In genomic region chr17:61253937-61254677, GRCh38 we compare ENCODE assay signal across 17 cellular contexts.
A peak's percentile ranks its signal among the peaks of the same experiment; 100 is the strongest.
DNase-seq lines count a peak whose midpoint lies in the region; ATAC-seq, FAIRE-seq and TF ChIP-seq lines count a peak whose summit lies in the region.
"Had no signal": no experiment of that assay in that cellular context is flagged by ENCODE, and none has a peak within 500 bp of the region (broad histone marks: within the 10 kb centered on the region; RNA-seq: fewer than 3 reads in every experiment).

No MANE protein-coding gene starts in this region.

- no peak overlapping the region for H2BK5ac ChIP-seq in H9 (ENCODE audit: insufficient read length, low read length)

- no peak overlapping the region for H2AK5ac ChIP-seq in H9 (ENCODE audit: insufficient read length, low read length)

- no peak overlapping the region for H3K23ac ChIP-seq in H9 (ENCODE audit: insufficient read length, low read depth, low read length)

- H4K20me1 ChIP-seq in H9 (ENCODE audit: control insufficient read depth, insufficient read depth, insufficient read length) (no peaks in the 10 kb centered on the region), fibroblast of lung (ENCODE audit: control insufficient read depth, extremely low read depth, insufficient read depth, low read length) (no peaks in the 10 kb centered on the region)
- H4K20me1 ChIP-seq: BLaER1 had no signal

- DNase-seq in H9, result no peak
- DNase-seq in fibroblast of lung (ENCODE audit: low read depth in 2 of 2), result no peak
- DNase-seq in psoas muscle, result no peak
- DNase-seq in activated naive CD8-positive, alpha-beta T cell treated with anti-CD3 and anti-CD28 coated beads, Interleukin-2, amount 50 U/mL, for 24 hours, result no peak
- DNase-seq in GM12891 (ENCODE audit: insufficient read length, low spot score), result no peak
- DNase-seq: activated B cell treated with CpG ODN at 0.5 μM for 24 hours; NCI-H446; nucleus accumbens; SHP77 treated with DMSO at 0.1 percent for 48 hours; stimulated activated CD4-positive, alpha-beta T cell treated with anti-CD3 and anti-CD28 coated beads, Interleukin-2, amount 100 ng/mL, for 48 hours; T-helper 17 cell had no signal

- peaks cover 18 to 21% of the 10 kb centered on the region in 2 experiments for H3K4me1 Mint-ChIP-seq in H9
- peaks cover 23% of the 10 kb centered on the region for H3K4me1 Mint-ChIP-seq in activated naive CD8-positive, alpha-beta T cell treated with anti-CD3 and anti-CD28 coated beads, Interleukin-2, amount 50 U/mL, for 24 hours

- no peak for FAIRE-seq in GM12891 (lab: Jason Lieb, UNC)
- FAIRE-seq: frontal cortex had no signal

- H3T11ph ChIP-seq in H9 (ENCODE audit: low read length), result no peak overlapping the region

- H3K27ac Mint-ChIP-seq in H9, result peak overlapping the region; percentile 12 to 32 (median 28); a peak in 5 of 7 replicates
- no peak overlapping the region for H3K27ac Mint-ChIP-seq in activated naive CD8-positive, alpha-beta T cell treated with anti-CD3 and anti-CD28 coated beads, Interleukin-2, amount 50 U/mL, for 24 hours
- H3K27ac Mint-ChIP-seq: activated B cell treated with CpG ODN at 0.5 μM for 24 hours, T-helper 17 cell had no signal

- H3K4me3 ChIP-seq in HUES64 (ENCODE audit: low read length), result no peak overlapping the region
- H3K4me3 ChIP-seq in fibroblast of lung (replicated peaks in 1 of 4; ENCODE audit: control extremely low read depth in 1 of 4, insufficient read depth in 1 of 4, low read depth in 3 of 4, low read length in 4 of 4), result no peak overlapping the region
- H3K4me3 ChIP-seq in psoas muscle, result no peak overlapping the region
- H3K4me3 ChIP-seq: BLaER1, testis had no signal

- H3K14ac ChIP-seq in H9 (ENCODE audit: insufficient read depth, low read length), result no peak overlapping the region

- H2BK12ac ChIP-seq in H9 (ENCODE audit: insufficient read length, low read depth, low read length), result no peak overlapping the region

- H3K4ac ChIP-seq in H9 (ENCODE audit: low read depth, low read length), result no peak overlapping the region

- H3K36me3 Mint-ChIP-seq in H9 (ENCODE audit: insufficient read depth in 1 of 3, low read depth in 3 of 3), result no peaks in the 10 kb centered on the region
- no peaks in the 10 kb centered on the region for H3K36me3 Mint-ChIP-seq in activated naive CD8-positive, alpha-beta T cell treated with anti-CD3 and anti-CD28 coated beads, Interleukin-2, amount 50 U/mL, for 24 hours (ENCODE audit: low read depth)

- H3K9me3 Mint-ChIP-seq in H9, result no peaks in the 10 kb centered on the region
- H3K9me3 Mint-ChIP-seq in activated naive CD8-positive, alpha-beta T cell treated with anti-CD3 and anti-CD28 coated beads, Interleukin-2, amount 50 U/mL, for 24 hours, result no peaks in the 10 kb centered on the region
- H3K9me3 Mint-ChIP-seq: activated B cell treated with CpG ODN at 0.5 μM for 24 hours had no signal

- H2BK120ac ChIP-seq in H9 (ENCODE audit: low read depth, low read length, poor library complexity, severe bottlenecking), result no peak overlapping the region

- H3K9ac ChIP-seq in H9 (ENCODE audit: extremely low read depth, insufficient read length, low read length), result no peak overlapping the region
- H3K9ac ChIP-seq in HUES64 (ENCODE audit: low read depth, low read length), result no peak overlapping the region
- no peak overlapping the region for H3K9ac ChIP-seq in fibroblast of lung (ENCODE audit: insufficient read depth, low read length)
- H3K9ac ChIP-seq: BLaER1 had no signal

- TF ChIP-seq POLR2A in GM12891 (IDR thresholded peaks at IDR 0.05; ENCODE audit: low read depth, low read length), result no peak

- no peak overlapping the region for H4K5ac ChIP-seq in H9 (ENCODE audit: insufficient read length, low read depth, low read length)

- H3K18ac ChIP-seq in H9 (ENCODE audit: insufficient read length, low read depth, low read length), result no peak overlapping the region

- H3K4me2 ChIP-seq in H9 (ENCODE audit: insufficient read depth, insufficient read length, low read length) (no peak overlapping the region), fibroblast of lung (ENCODE audit: extremely low read depth, insufficient read depth, low read length) (no peak overlapping the region)
- H3K4me2 ChIP-seq: BLaER1 had no signal

- H3K27ac ChIP-seq in H9 (ENCODE audit: insufficient read length, low read depth, low read length) (no peak overlapping the region), HUES64 (ENCODE audit: low read depth, low read length) (peak overlapping the region; percentile 47; the same call in 1 of the 2 replicates), fibroblast of lung (ENCODE audit: insufficient read depth, low read length) (peak overlapping the region; percentile 46), psoas muscle (peak overlapping the region; percentile 6)
- H3K27ac ChIP-seq: BLaER1 had no signal

- no peak overlapping the region for H3K56ac ChIP-seq in H9 (ENCODE audit: insufficient read length, low read depth, low read length)

- H3K79me2 ChIP-seq in H9 (ENCODE audit: insufficient read depth, low read length) (no peaks in the 10 kb centered on the region), fibroblast of lung (ENCODE audit: control insufficient read depth, insufficient read depth, low read length) (no peaks in the 10 kb centered on the region)

- no CpG with 5 or more reads among the region's 12 CpGs for whole genome bisulfite sequencing in H9 (ENCODE audit: extremely low coverage, insufficient read length, low lambda C conversion rate)
- 88% methylated on average over 11 of the region's 12 CpGs for WGBS in HUES64
- 91 to 94% (median 93%) methylated on average over 10 to 12 of the region's 12 CpGs for WGBS in psoas muscle, 3 donors

- no peaks in the 10 kb centered on the region for H3K79me1 ChIP-seq in H9 (ENCODE audit: insufficient read depth, low read depth, low read length, poor library complexity, severe bottlenecking)

- no peaks in the 10 kb centered on the region for H3K23me2 ChIP-seq in H9 (ENCODE audit: insufficient read length, low read depth, low read length, poor library complexity, severe bottlenecking)

- H2AFZ ChIP-seq in H9 (ENCODE audit: low read length), result no peak overlapping the region
- H2AFZ ChIP-seq in fibroblast of lung (ENCODE audit: low read length), result no peak overlapping the region

- H3K36me3 ChIP-seq in HUES64 (ENCODE audit: insufficient read depth, low read length), result no peaks in the 10 kb centered on the region
- H3K36me3 ChIP-seq in fibroblast of lung (ENCODE audit: control insufficient read depth, insufficient read depth, low read length), result no peaks in the 10 kb centered on the region
- H3K36me3 ChIP-seq in psoas muscle (ENCODE audit: insufficient read depth in 1 of 2, low read depth in 1 of 2), result no peaks in the 10 kb centered on the region
- H3K36me3 ChIP-seq: BLaER1 had no signal

- H3K4me3 Mint-ChIP-seq in H9, result no peak overlapping the region
- H3K4me3 Mint-ChIP-seq in activated naive CD8-positive, alpha-beta T cell treated with anti-CD3 and anti-CD28 coated beads, Interleukin-2, amount 50 U/mL, for 24 hours, result no peak overlapping the region
- H3K4me3 Mint-ChIP-seq: activated B cell treated with CpG ODN at 0.5 μM for 24 hours, T-helper 17 cell had no signal

- no peaks in the 10 kb centered on the region for H3K27me3 ChIP-seq in H9 (ENCODE audit: insufficient read depth, low read length)
- H3K27me3 ChIP-seq in HUES64 (ENCODE audit: insufficient read depth, low read length), result no peaks in the 10 kb centered on the region
- no peaks in the 10 kb centered on the region for H3K27me3 ChIP-seq in fibroblast of lung (ENCODE audit: control insufficient read depth, insufficient read depth, low read length)
- no peaks in the 10 kb centered on the region for H3K27me3 ChIP-seq in psoas muscle (ENCODE audit: insufficient read depth in 3 of 3, low read length in 2 of 3)
- H3K27me3 ChIP-seq: BLaER1, testis had no signal

- no peak overlapping the region for H2BK15ac ChIP-seq in H9 (ENCODE audit: low read depth, low read length)

- no peak overlapping the region for H4K8ac ChIP-seq in H9 (replicated peaks; ENCODE audit: insufficient read length, low read depth, low read length)

- ATAC-seq in psoas muscle, result no peak
- ATAC-seq in HG03175 (IDR thresholded peaks at IDR 0.05; ENCODE audit: unreplicated experiment), result no peak
- ATAC-seq in activated naive CD8-positive, alpha-beta T cell treated with anti-CD3 and anti-CD28 coated beads, Interleukin-2, amount 50 U/mL, for 24 hours, result no peak
- ATAC-seq in HG03571 (IDR thresholded peaks at IDR 0.05; ENCODE audit: unreplicated experiment), result no peak
- ATAC-seq: T-helper 17 cell had no signal

- H3K9me3 ChIP-seq in H9 (ENCODE audit: control insufficient read depth, low read depth, low read length), result no peaks in the 10 kb centered on the region
- no peaks in the 10 kb centered on the region for H3K9me3 ChIP-seq in HUES64 (ENCODE audit: insufficient read depth, low read depth, low read length)
- no peaks in the 10 kb centered on the region for H3K9me3 ChIP-seq in fibroblast of lung (ENCODE audit: control insufficient read depth, insufficient read depth, low read depth, low read length)
- no peaks in the 10 kb centered on the region for H3K9me3 ChIP-seq in psoas muscle
- H3K9me3 ChIP-seq: BLaER1, testis had no signal

- no peak overlapping the region for H2BK20ac ChIP-seq in H9 (ENCODE audit: low read depth, low read length, poor library complexity, severe bottlenecking)

- intact Hi-C loops in psoas muscle (cut with DNase I), result no loop called here

- no peak overlapping the region for H4K91ac ChIP-seq in H9 (ENCODE audit: insufficient read length, low read depth, low read length)

- no peaks in the 10 kb centered on the region; the same call in 1 of the 2 replicates for H3K4me1 ChIP-seq in H9 (ENCODE audit: insufficient read depth, low read length)
- H3K4me1 ChIP-seq in HUES64 (ENCODE audit: insufficient read depth, low read length), result peaks cover 10% of the 10 kb centered on the region
- peaks cover 31% of the 10 kb centered on the region for H3K4me1 ChIP-seq in fibroblast of lung (ENCODE audit: control insufficient read depth, extremely low read depth, insufficient read depth, low read length)
- peaks cover 13% of the 10 kb centered on the region for H3K4me1 ChIP-seq in psoas muscle

- TF ChIP-seq CTCF in H9 (conservative IDR thresholded peaks at IDR 0.05) (no peak), fibroblast of lung (conservative IDR thresholded peaks at IDR 0.05 in 1 of 2, IDR thresholded peaks at IDR 0.05 in 1 of 2; ENCODE audit: low read depth in 1 of 2, low read length in 2 of 2) (no peak), psoas muscle (IDR thresholded peaks at IDR 0.05) (no peak)

- no peaks in the 10 kb centered on the region for H3K27me3 Mint-ChIP-seq in H9 (ENCODE audit: low read depth)
- no peaks in the 10 kb centered on the region for H3K27me3 Mint-ChIP-seq in activated naive CD8-positive, alpha-beta T cell treated with anti-CD3 and anti-CD28 coated beads, Interleukin-2, amount 50 U/mL, for 24 hours
- H3K27me3 Mint-ChIP-seq: activated B cell treated with CpG ODN at 0.5 μM for 24 hours, T-helper 17 cell had no signal

TF ChIP-seq in GM12891, 5 proteins besides CTCF, POLR2A, EP300 and RAD21:
- TF ChIP-seq SPI1 (IDR thresholded peaks at IDR 0.05; ENCODE audit: low read depth, low read length) (no peak), PAX5 (IDR thresholded peaks at IDR 0.05; ENCODE audit: insufficient read depth, low read length, severe bottlenecking) (no peak), POLR2AphosphoS5 (IDR thresholded peaks at IDR 0.05; ENCODE audit: low read depth, low read length) (no peak), TAF1 (IDR thresholded peaks at IDR 0.05; ENCODE audit: low read depth, low read length) (no peak), POU2F2 (IDR thresholded peaks at IDR 0.05; ENCODE audit: low read depth, low read length) (no peak)
